In genomic region chr16:5096437-5097065, GRCh38 we compare ENCODE assay signal across 9 cellular contexts. TPM values are rescaled to one million over a fixed set of nuclear protein-coding genes. Genes with fewer than 3 reads are reported as not detected.
A peak's percentile ranks its signal among the peaks of the same experiment; 100 is the strongest.
DNase-seq lines count a peak whose midpoint lies in the region; ATAC-seq and TF ChIP-seq lines count a peak whose summit lies in the region.
"Not testable (repeated sequence)": the region's sequence is repeated elsewhere in the genome, so short reads cannot be mapped to it uniquely, and the experiment has no call there.
"Had no signal": no experiment of that assay in that cellular context is flagged by ENCODE, and none has a peak within 500 bp of the region (broad histone marks: within the 10 kb centered on the region; RNA-seq: fewer than 3 reads in every experiment).

No MANE protein-coding gene starts in this region.

- TF ChIP-seq EP300 in suprapubic skin (IDR thresholded peaks at IDR 0.05) = not testable (repeated sequence)

- not testable (repeated sequence) for H3K27me3 ChIP-seq in Caco-2 (replicated peaks; ENCODE audit: control insufficient read depth, insufficient read depth, low read length); KMS-11 (ENCODE audit: insufficient read depth, low read depth); body of pancreas; esophagus squamous epithelium; left lung; osteoblast (ENCODE audit: insufficient read depth, low read length); suprapubic skin

- CTCF ChIA-PET in Caco-2 (lab: Charles Lee); activated CD4-positive, alpha-beta T cell treated with anti-CD3 and anti-CD28 coated beads for 36 hours (lab: Charles Lee): not testable (repeated sequence)

- H3K4me3 ChIP-seq in Caco-2 (ENCODE audit: low read depth, low read length) (peak overlapping the region; percentile 78), esophagus squamous epithelium (peak overlapping the region; percentile 79 to 86 (median 81)), left lung (peak overlapping the region; percentile 54 to 76), osteoblast (ENCODE audit: insufficient read depth, low read length) (peak overlapping the region; percentile 78), suprapubic skin (peak overlapping the region; percentile 86)
- H3K4me3 ChIP-seq in KMS-11 (IDR thresholded peaks at IDR 0.05; ENCODE audit: insufficient read depth, low read depth, low read length); body of pancreas: not testable (repeated sequence)

- not testable (repeated sequence) for H3K4me1 Mint-ChIP-seq in Caco-2 (ENCODE audit: low read depth, unreplicated experiment)
- H3K4me1 Mint-ChIP-seq in activated CD4-positive, alpha-beta T cell treated with anti-CD3 and anti-CD28 coated beads for 36 hours = peaks cover 29% of the 10 kb centered on the region

- BruUV-seq in Caco-2 (replicated peaks; lab: Mats Ljungman, UMichigan) = TSS peak; percentile 60

- H3K36me3 ChIP-seq in Caco-2 (ENCODE audit: control insufficient read depth, insufficient read depth, low read length); KMS-11 (ENCODE audit: insufficient read depth); body of pancreas (replicated peaks in 1 of 2; ENCODE audit: insufficient read depth in 1 of 2, low read depth in 2 of 2); esophagus squamous epithelium; left lung; osteoblast (ENCODE audit: insufficient read depth, low read length); suprapubic skin: not testable (repeated sequence)

- not testable (repeated sequence) for TF ChIP-seq CTCF in Caco-2 (IDR thresholded peaks at IDR 0.05; ENCODE audit: insufficient read depth in 1 of 2, low read depth in 1 of 2, low read length in 1 of 2, severe bottlenecking in 1 of 2, unreplicated experiment in 1 of 2); KMS-11 (conservative IDR thresholded peaks at IDR 0.05; ENCODE audit: low read depth, low read length); body of pancreas (IDR thresholded peaks at IDR 0.05); esophagus squamous epithelium (IDR thresholded peaks at IDR 0.05); left lung (IDR thresholded peaks at IDR 0.05); osteoblast (IDR thresholded peaks at IDR 0.05; ENCODE audit: extremely low read depth, low read depth, low read length); suprapubic skin (IDR thresholded peaks at IDR 0.05)

- not testable (repeated sequence) for H4K20me1 ChIP-seq in KMS-11 (ENCODE audit: insufficient read depth); osteoblast (ENCODE audit: insufficient read depth, low read length)

- H3K4me2 ChIP-seq in KMS-11 = peak overlapping the region; percentile 90
- H3K4me2 ChIP-seq in osteoblast (ENCODE audit: insufficient read depth, low read length) = peak overlapping the region; percentile 92

- not testable (repeated sequence) for H3K36me3 Mint-ChIP-seq in Caco-2 (ENCODE audit: insufficient read depth, unreplicated experiment); activated CD4-positive, alpha-beta T cell treated with anti-CD3 and anti-CD28 coated beads for 36 hours (ENCODE audit: low read depth)

- H3K27ac ChIP-seq in KMS-11 (peak overlapping the region; percentile 60), body of pancreas (peak overlapping the region in 3 of 4 donors; percentile 74 to 81 (median 79)), esophagus squamous epithelium (peak overlapping the region in 2 of 4 donors; percentile 87), osteoblast (ENCODE audit: low read depth, low read length) (peak overlapping the region; percentile 74)
- not testable (repeated sequence) for H3K27ac ChIP-seq in left lung, suprapubic skin

- H3K4me3 Mint-ChIP-seq in Caco-2 (ENCODE audit: unreplicated experiment) = peak overlapping the region; percentile 82
- peak overlapping the region; percentile 83 for H3K4me3 Mint-ChIP-seq in activated CD4-positive, alpha-beta T cell treated with anti-CD3 and anti-CD28 coated beads for 36 hours

- intact Hi-C loops in Caco-2 (cut with micrococcal nuclease; ENCODE audit: unreplicated experiment) = loop anchor here (5.0 to 10.0 kb wide), 2 partner anchors 62 to 139 kb away; partner anchors contain the start of genes NAGPA and SEC14L5
- intact Hi-C loops in activated CD4-positive, alpha-beta T cell treated with anti-CD3 and anti-CD28 coated beads for 36 hours (cut with DNase I, micrococcal nuclease) = loop anchor here (1.0 to 10.0 kb wide), 9 partner anchors 25 to 844 kb away; partner anchors contain the start of genes GLYR1 (in 2 of the 2), UBN1 (in 2 of the 2), ALG1 (in 1 of the 2) and CDIP1 (in 1 of the 2)
- intact Hi-C loops in body of pancreas (cut with DNase I); esophagus squamous epithelium (cut with DNase I); left lung (cut with DNase I): not testable (repeated sequence)

- POLR2A ChIA-PET in Caco-2 (lab: Charles Lee); activated CD4-positive, alpha-beta T cell treated with anti-CD3 and anti-CD28 coated beads for 36 hours (lab: Charles Lee): not testable (repeated sequence)

- TF ChIP-seq POLR2A in body of pancreas (IDR thresholded peaks at IDR 0.05); esophagus squamous epithelium (IDR thresholded peaks at IDR 0.05); suprapubic skin (IDR thresholded peaks at IDR 0.05): not testable (repeated sequence)

- H3K27ac Mint-ChIP-seq in Caco-2 (ENCODE audit: unreplicated experiment) = peak overlapping the region; percentile 78
- peak overlapping the region; percentile 71 for H3K27ac Mint-ChIP-seq in activated CD4-positive, alpha-beta T cell treated with anti-CD3 and anti-CD28 coated beads for 36 hours

- not testable (repeated sequence) for ATAC-seq in activated CD4-positive, alpha-beta T cell treated with anti-CD3 and anti-CD28 coated beads for 36 hours; body of pancreas; left lung

- H3K79me2 ChIP-seq in KMS-11 (ENCODE audit: insufficient read depth, low read depth) = peaks cover 11% of the 10 kb centered on the region; the same call in 1 of the 2 replicates
- H3K79me2 ChIP-seq in osteoblast (ENCODE audit: insufficient read depth, low read length) = not testable (repeated sequence)

- not testable (repeated sequence) for H2AFZ ChIP-seq in KMS-11 (ENCODE audit: low read depth); osteoblast (ENCODE audit: low read length)

- not testable (repeated sequence) for H3K9me3 Mint-ChIP-seq in Caco-2 (ENCODE audit: unreplicated experiment); activated CD4-positive, alpha-beta T cell treated with anti-CD3 and anti-CD28 coated beads for 36 hours (ENCODE audit: low read depth)

- peak overlapping the region; percentile 71 for H3K9ac ChIP-seq in KMS-11

- not testable (repeated sequence) for H3K9me3 ChIP-seq in Caco-2; body of pancreas; esophagus squamous epithelium; left lung; osteoblast (ENCODE audit: low read depth, low read length); suprapubic skin

- not testable (repeated sequence) for H3K27me3 Mint-ChIP-seq in Caco-2 (ENCODE audit: insufficient read depth, unreplicated experiment); activated CD4-positive, alpha-beta T cell treated with anti-CD3 and anti-CD28 coated beads for 36 hours

- WGBS in body of pancreas, 2 donors = 2 to 19% methylated on average over 5 to 7 of the region's 7 CpGs
- WGBS in esophagus squamous epithelium, 2 donors = 20 to 25% methylated on average over 6 to 7 of the region's 7 CpGs
- WGBS in suprapubic skin = 26% methylated on average over 6 of the region's 7 CpGs

- not testable (repeated sequence) for DNase-seq in Caco-2; activated CD4-positive, alpha-beta T cell treated with anti-CD3 and anti-CD28 coated beads for 36 hours; body of pancreas; esophagus squamous epithelium (lab: John Stamatoyannopoulos, UW); left lung; osteoblast (ENCODE audit: insufficient read length, low spot score, missing footprints); suprapubic skin (ENCODE audit: low spot score in 2 of 2)

- H3K4me1 ChIP-seq in Caco-2; osteoblast (ENCODE audit: insufficient read depth, low read length): not testable (repeated sequence)
- H3K4me1 ChIP-seq in KMS-11 (ENCODE audit: low read depth, poor library complexity, severe bottlenecking) (peaks cover 54% of the 10 kb centered on the region), body of pancreas (peaks cover 23% of the 10 kb centered on the region), esophagus squamous epithelium (peaks cover 2 to 28% (median 3%) of the 10 kb centered on the region in 3 donors), left lung (peaks cover 0 to 14% of the 10 kb centered on the region in 2 donors), suprapubic skin (peaks cover 12% of the 10 kb centered on the region)

RNA-seq across cellular contexts. Expression of gene EEF2KMT, which starts 1.0 kb away (rescaled TPM):
- total RNA-seq in Caco-2 (2022) = 12.7 and 13.9 TPM in 2 replicates
- total RNA-seq in activated CD4-positive, alpha-beta T cell treated with anti-CD3 and anti-CD28 coated beads for 36 hours = 10 to 100 TPM; 12.2 TPM
- 1 to 10 TPM; 2.0 to 2.9 TPM for total RNA-seq in body of pancreas
- total RNA-seq in esophagus squamous epithelium = 10 to 100 TPM in 2 of 4 donors, 1 to 10 TPM in 2; 6.3 to 15.8 (median 8.8) TPM
- 10 to 100 TPM in 1 of 2 donors, 1 to 10 TPM in 1; 7.2 to 15.0 TPM for total RNA-seq in left lung
- total RNA-seq in osteoblast = 9.0 and 11.2 TPM in 2 replicates
- 10 to 100 TPM in 2 of 4 donors, 1 to 10 TPM in 2; 2.7 to 14.0 (median 9.6) TPM for total RNA-seq in suprapubic skin

RNA-seq across cellular contexts. Expression of gene ALG1, which starts 24.9 kb away (rescaled TPM):
- total RNA-seq in Caco-2 (2022) (39.2 and 42.0 TPM in 2 replicates), body of pancreas (10 to 100 TPM; 20.2 to 26.0 TPM), esophagus squamous epithelium (10 to 100 TPM; 14.9 to 18.7 (median 16.5) TPM), left lung (10 to 100 TPM; 28.5 to 39.0 TPM), osteoblast (43.3 and 43.4 TPM in 2 replicates), suprapubic skin (10 to 100 TPM; 14.5 to 22.3 (median 19.0) TPM)
- 10 to 100 TPM; 15.7 to 18.1 TPM for total RNA-seq in activated CD4-positive, alpha-beta T cell treated with anti-CD3 and anti-CD28 coated beads for 36 hours

RNA-seq across cellular contexts. Expression of gene C16orf89, which starts 30.8 kb away (rescaled TPM):
- total RNA-seq in Caco-2 (2022) (not detected in 2 replicates), body of pancreas (10 to 100 TPM in 1 of 2 donors, 1 to 10 TPM in 1; 2.6 to 17.1 TPM), esophagus squamous epithelium (1 to 10 TPM in 3 of 4 donors, under 1 TPM in 1; 0.38 to 4.8 (median 2.4) TPM), left lung (100 to 1,000 TPM in 1 of 2 donors, 10 to 100 TPM in 1; 67.0 to 209 TPM), osteoblast (0.59 TPM in 1 of 2 replicates, not detected in the other), suprapubic skin (1 to 10 TPM in 1 of 4 donors, not detected in 3; 1.6 TPM)
- not detected for total RNA-seq in activated CD4-positive, alpha-beta T cell treated with anti-CD3 and anti-CD28 coated beads for 36 hours
- total RNA-seq: SJSA1 had no signal
